Comparison of ENCODE assay signal across 13 cellular contexts in genomic region chr4:38785901-38786402, GRCh38. TPM values are rescaled to one million over a fixed set of nuclear protein-coding genes. Genes with fewer than 3 reads are reported as not detected.
DNase-seq lines count a peak whose midpoint lies in the region; ATAC-seq, FAIRE-seq and TF ChIP-seq lines count a peak whose summit lies in the region.
"Had no signal": no experiment of that assay in that cellular context is flagged by ENCODE, and none has a peak within 500 bp of the region (broad histone marks: within the 10 kb centered on the region; RNA-seq: fewer than 3 reads in every experiment).

No MANE protein-coding gene starts in this region.

- TF ChIP-seq EP300 in K562 (IDR thresholded peaks at IDR 0.05; ENCODE audit: low read length) (no peak), tibial nerve (IDR thresholded peaks at IDR 0.05) (peak in 1 of 2 donors; percentile 47)

- no peak overlapping the region for H3K27ac Mint-ChIP-seq in activated T-helper 1 cell treated with anti-CD3 and anti-CD28 coated beads, Interleukin-12 subunit alpha, Interleukin-12 subunit beta, Interleukin-2, Interleukin-4 antibody, amounts not matched to agents 30 ng/mL and 10 ng/mL and 1 ng/mL, durations not matched to agents 14 hours and 24 hours and 36 hours
- H3K27ac Mint-ChIP-seq: CD4-positive, alpha-beta memory T cell; H9 had no signal

- H3K27ac ChIP-seq in BLaER1 (peak overlapping the region; percentile 56), K562 (ENCODE audit: extremely low read depth, low read depth, low read length) (no peak overlapping the region), tibial nerve (peak overlapping the region in 1 of 4 donors; percentile 39)
- H3K27ac ChIP-seq: prostate gland had no signal

- no peak overlapping the region for H3K4me3 Mint-ChIP-seq in activated T-helper 1 cell treated with anti-CD3 and anti-CD28 coated beads, Interleukin-12 subunit alpha, Interleukin-12 subunit beta, Interleukin-2, Interleukin-4 antibody, amounts not matched to agents 30 ng/mL and 10 ng/mL and 1 ng/mL, durations not matched to agents 14 hours and 24 hours and 36 hours
- H3K4me3 Mint-ChIP-seq: CD4-positive, alpha-beta memory T cell; H9 had no signal

- H3K4me2 ChIP-seq in BLaER1 (peak overlapping the region; percentile 72), K562 (ENCODE audit: insufficient read depth, low read length) (no peak overlapping the region)

- H3K4me1 ChIP-seq in BLaER1: peaks cover 55% of the 10 kb centered on the region
- H3K4me1 ChIP-seq in K562 (replicated peaks in 1 of 2; ENCODE audit: control insufficient read depth in 2 of 2, insufficient read depth in 2 of 2, low read length in 2 of 2): no peaks in the 10 kb centered on the region
- peaks cover 0 to 8% (median 0%) of the 10 kb centered on the region in 4 donors for H3K4me1 ChIP-seq in tibial nerve
- H3K4me1 ChIP-seq: prostate gland had no signal

- ATAC-seq in GM19395 (IDR thresholded peaks at IDR 0.05; ENCODE audit: unreplicated experiment): peak; percentile 52
- ATAC-seq in HG03159 (IDR thresholded peaks at IDR 0.05; ENCODE audit: unreplicated experiment): peak; percentile 52
- ATAC-seq in K562: peak; percentile 61
- no peak for ATAC-seq in GM18861 (IDR thresholded peaks at IDR 0.05; ENCODE audit: unreplicated experiment)
- ATAC-seq in GM21515 (IDR thresholded peaks at IDR 0.05; ENCODE audit: unreplicated experiment): no peak

- CTCF ChIA-PET in K562 (lab: Yijun Ruan, JAX; ENCODE audit: low intra/inter-chr PET ratio): interaction anchor here (0.6 kb wide), 1 partner anchor 76 kb away, joined by 3 read pairs; no protein-coding TSS in a partner anchor

- TF ChIP-seq POLR2A in K562 (conservative IDR thresholded peaks at IDR 0.05) (no peak), tibial nerve (IDR thresholded peaks at IDR 0.05) (no peak)

- H3K36me3 Mint-ChIP-seq in activated T-helper 1 cell treated with anti-CD3 and anti-CD28 coated beads, Interleukin-12 subunit alpha, Interleukin-12 subunit beta, Interleukin-2, Interleukin-4 antibody, amounts not matched to agents 30 ng/mL and 10 ng/mL and 1 ng/mL, durations not matched to agents 14 hours and 24 hours and 36 hours (ENCODE audit: low read depth): peaks cover 11% of the 10 kb centered on the region

- H3K27me3 ChIP-seq in BLaER1 (no peaks in the 10 kb centered on the region), K562 (ENCODE audit: control insufficient read depth in 2 of 2, insufficient read depth in 2 of 2, low read length in 2 of 2) (peaks cover 2 to 9% of the 10 kb centered on the region in 2 experiments; a peak in 4 of 5 replicates), tibial nerve (no peaks in the 10 kb centered on the region)

- POLR2A ChIA-PET in K562 (lab: Yijun Ruan, JAX): interaction anchor here (1.3 kb wide), 1 partner anchor 11 kb away, joined by 4 read pairs; no protein-coding TSS in a partner anchor

- FAIRE-seq in K562 (lab: Jason Lieb, UNC): no peak

- H3K36me3 ChIP-seq in BLaER1 (0 out of 2 replicates have a peak, but pooled peaks cover 3% of the 10 kb centered on the region), K562 (ENCODE audit: control insufficient read depth, insufficient read depth, low read length) (no peaks in the 10 kb centered on the region), tibial nerve (peaks cover 0 to 4% (median 0%) of the 10 kb centered on the region in 3 donors)
- H3K36me3 ChIP-seq: prostate gland had no signal

- H3K9me3 Mint-ChIP-seq in activated T-helper 1 cell treated with anti-CD3 and anti-CD28 coated beads, Interleukin-12 subunit alpha, Interleukin-12 subunit beta, Interleukin-2, Interleukin-4 antibody, amounts not matched to agents 30 ng/mL and 10 ng/mL and 1 ng/mL, durations not matched to agents 14 hours and 24 hours and 36 hours: peaks cover 16% of the 10 kb centered on the region
- H3K9me3 Mint-ChIP-seq: H9 had no signal

- peaks cover 12% of the 10 kb centered on the region for H3K9me3 ChIP-seq in BLaER1
- H3K9me3 ChIP-seq in K562 (replicated peaks; ENCODE audit: control insufficient read depth, insufficient read depth, low read depth, low read length): no peaks in the 10 kb centered on the region
- H3K9me3 ChIP-seq in tibial nerve: peaks cover 0 to 3% (median 0%) of the 10 kb centered on the region in 4 donors
- H3K9me3 ChIP-seq: prostate gland had no signal

- TF ChIP-seq CTCF in K562 (IDR thresholded peaks at IDR 0.05 in 2 of 3, conservative IDR thresholded peaks at IDR 0.05 in 1 of 3; ENCODE audit: insufficient read depth in 2 of 3, low read depth in 1 of 3, low read length in 3 of 3): no peak
- no peak for TF ChIP-seq CTCF in tibial nerve (IDR thresholded peaks at IDR 0.05)

- peaks cover 1% of the 10 kb centered on the region for H3K27me3 Mint-ChIP-seq in activated T-helper 1 cell treated with anti-CD3 and anti-CD28 coated beads, Interleukin-12 subunit alpha, Interleukin-12 subunit beta, Interleukin-2, Interleukin-4 antibody, amounts not matched to agents 30 ng/mL and 10 ng/mL and 1 ng/mL, durations not matched to agents 14 hours and 24 hours and 36 hours (ENCODE audit: insufficient read depth)

- H4K20me1 ChIP-seq in BLaER1: no peaks in the 10 kb centered on the region
- H4K20me1 ChIP-seq in K562 (replicated peaks; ENCODE audit: control insufficient read depth, insufficient read depth, low read length): no peaks in the 10 kb centered on the region

- DNase-seq in K562 (ENCODE audit: extremely low read depth in 1 of 4, low spot score in 3 of 4): no peak
- DNase-seq in tibial nerve (ENCODE audit: low spot score in 2 of 2): no peak
- no peak for DNase-seq in activated T-helper 1 cell treated with anti-CD3 and anti-CD28 coated beads, Interleukin-12 subunit alpha, Interleukin-12 subunit beta, Interleukin-2, Interleukin-4 antibody, amounts not matched to agents 30 ng/mL and 10 ng/mL and 1 ng/mL, durations not matched to agents 14 hours and 24 hours and 36 hours (ENCODE audit: low spot score)
- DNase-seq: CD4-positive, alpha-beta memory T cell; H9 had no signal

- no peaks in the 10 kb centered on the region for H3K79me2 ChIP-seq in K562 (ENCODE audit: control insufficient read depth, insufficient read depth, low read length)

- peaks cover 15% of the 10 kb centered on the region for H3K4me1 Mint-ChIP-seq in activated T-helper 1 cell treated with anti-CD3 and anti-CD28 coated beads, Interleukin-12 subunit alpha, Interleukin-12 subunit beta, Interleukin-2, Interleukin-4 antibody, amounts not matched to agents 30 ng/mL and 10 ng/mL and 1 ng/mL, durations not matched to agents 14 hours and 24 hours and 36 hours (ENCODE audit: low read depth)
- H3K4me1 Mint-ChIP-seq: H9 had no signal

- 17% methylated on average over 8 of the region's 8 CpGs for WGBS in K562 (ENCODE audit: insufficient coverage, low coverage, missing lambda C conversion rate)
- WGBS in tibial nerve, 2 donors: 77 to 87% methylated on average over 8 of the region's 8 CpGs

- 0 out of 2 replicates have a peak overlapping the region, but pooled peaks have one; percentile 9 for H2AFZ ChIP-seq in K562 (ENCODE audit: low read depth, low read length)

- intact Hi-C loops in K562 (cut with micrococcal nuclease): no loop called here
- intact Hi-C loops in activated T-helper 1 cell treated with anti-CD3 and anti-CD28 coated beads, Interleukin-12 subunit alpha, Interleukin-12 subunit beta, Interleukin-2, Interleukin-4 antibody, amounts not matched to agents 30 ng/mL and 10 ng/mL and 1 ng/mL, durations not matched to agents 14 hours and 24 hours and 36 hours (cut with micrococcal nuclease): no loop called here

- no peak for TF ChIP-seq RAD21 in K562 (CRISPR knock-in tag; conservative IDR thresholded peaks at IDR 0.05 in 1 of 2, IDR thresholded peaks at IDR 0.05 in 1 of 2)

- no peak overlapping the region for H3K4me3 ChIP-seq in BLaER1
- no peak overlapping the region for H3K4me3 ChIP-seq in K562
- no peak overlapping the region for H3K4me3 ChIP-seq in tibial nerve
- H3K4me3 ChIP-seq: prostate gland had no signal

- in situ Hi-C loops in K562 (cut with MboI): no loop called here

- no TSS peak for BruUV-seq in K562 (replicated peaks; lab: Mats Ljungman, UMichigan)

- H3K9ac ChIP-seq in BLaER1: no peak overlapping the region; the same call in 1 of the 2 replicates
- no peak overlapping the region for H3K9ac ChIP-seq in K562 (ENCODE audit: insufficient read depth in 1 of 2, low read depth in 2 of 2, low read length in 2 of 2)

- H3K9me1 ChIP-seq in K562 (ENCODE audit: control insufficient read depth, insufficient read depth, low read length): no peaks in the 10 kb centered on the region

RNA-seq across cellular contexts. Expression of gene TLR10, which starts 3.2 kb away (rescaled TPM):
- total RNA-seq in K562 (2011; cell fraction: chromatin; rRNA removed; ENCODE audit: low replicate concordance): not detected in 2 replicates
- total RNA-seq in K562 (2011; cell fraction: nucleolus; rRNA removed): not detected in 2 replicates
- not detected in 2 replicates for total RNA-seq in K562 (2011; cell fraction: nucleoplasm; rRNA removed)
- total RNA-seq in K562 (2014; rRNA removed) (0.05 TPM in 1 of 2 replicates, not detected in the other), K562 (2014; rRNA removed; fragmentation: Illumina TruSeq; extraction: Trizol) (not detected in 2 replicates), K562 (2015; rRNA removed; fragmentation: Illumina TruSeq; extraction: Trizol) (not detected in 2 replicates), K562 (2021) (not detected in 2 replicates), tibial nerve (under 1 TPM in 2 of 4 donors, not detected in 2; under 0.01 to 0.22 TPM)
- polyA plus RNA-seq in K562 (2011; rRNA removed) (not detected in 2 replicates), K562 (2014; fragmentation: Illumina TruSeq; extraction: Trizol) (not detected in 2 replicates), K562 (2014; fragmentation: Nextera tagmentation; extraction: Ambion mirVana) (not detected), K562 (2014; rRNA removed) (0.03 TPM in 1 of 2 replicates, not detected in the other)
- polyA plus RNA-seq in K562 (2011; cell fraction: cytosol; rRNA removed): not detected in 2 replicates
- polyA plus RNA-seq in K562 (2011; cell fraction: nucleus; rRNA removed): not detected in 2 replicates
- 0.17 TPM in 1 of 2 replicates, not detected in the other for polyA plus RNA-seq in K562 (2012)
- not detected in 2 replicates for polyA minus RNA-seq in K562 (2011; rRNA and poly(A)+ RNA removed)
- polyA minus RNA-seq in K562 (2011; cell fraction: cytosol; rRNA and poly(A)+ RNA removed): not detected in 2 replicates
- not detected in 2 replicates for polyA minus RNA-seq in K562 (2011; cell fraction: nucleus; rRNA and poly(A)+ RNA removed)
- not detected in 2 replicates for total RNA-seq in activated T-helper 1 cell treated with anti-CD3 and anti-CD28 coated beads, Interleukin-12 subunit alpha, Interleukin-12 subunit beta, Interleukin-2, Interleukin-4 antibody, amounts not matched to agents 30 ng/mL and 10 ng/mL and 1 ng/mL, durations not matched to agents 14 hours and 24 hours and 36 hours
- total RNA-seq: glomerular endothelial cell, H9 had no signal
- polyA plus RNA-seq: aorta had no signal

RNA-seq across cellular contexts. Expression of gene TLR1, which starts 18.6 kb away (rescaled TPM):
- total RNA-seq in K562 (2011; cell fraction: chromatin; rRNA removed; ENCODE audit: low replicate concordance): 0.49 and 0.74 TPM in 2 replicates
- 0.33 and 0.53 TPM in 2 replicates for total RNA-seq in K562 (2011; cell fraction: nucleolus; rRNA removed)
- total RNA-seq in K562 (2011; cell fraction: nucleoplasm; rRNA removed): 0.69 and 0.73 TPM in 2 replicates
- total RNA-seq in K562 (2014; rRNA removed) (0.14 and 0.57 TPM in 2 replicates), K562 (2014; rRNA removed; fragmentation: Illumina TruSeq; extraction: Trizol) (0.33 and 0.38 TPM in 2 replicates), K562 (2015; rRNA removed; fragmentation: Illumina TruSeq; extraction: Trizol) (0.41 and 0.47 TPM in 2 replicates), K562 (2021) (0.25 and 0.29 TPM in 2 replicates), tibial nerve (10 to 100 TPM; 15.7 to 29.7 (median 22.8) TPM)
- polyA plus RNA-seq in K562 (2011; rRNA removed) (0.14 and 0.22 TPM in 2 replicates), K562 (2014; fragmentation: Illumina TruSeq; extraction: Trizol) (0.24 and 0.33 TPM in 2 replicates), K562 (2014; fragmentation: Nextera tagmentation; extraction: Ambion mirVana) (under 1 TPM; 0.22 to 0.49 TPM), K562 (2014; rRNA removed) (0.03 and 0.11 TPM in 2 replicates)
- 0.03 and 0.07 TPM in 2 replicates for polyA plus RNA-seq in K562 (2011; cell fraction: cytosol; rRNA removed)
- polyA plus RNA-seq in K562 (2011; cell fraction: nucleus; rRNA removed): 0.29 and 0.57 TPM in 2 replicates
- polyA plus RNA-seq in K562 (2012): 0.25 and 0.91 TPM in 2 replicates
- polyA minus RNA-seq in K562 (2011; rRNA and poly(A)+ RNA removed): 0.39 and 0.46 TPM in 2 replicates
- not detected in 2 replicates for polyA minus RNA-seq in K562 (2011; cell fraction: cytosol; rRNA and poly(A)+ RNA removed)
- polyA minus RNA-seq in K562 (2011; cell fraction: nucleus; rRNA and poly(A)+ RNA removed): 0.40 TPM in 1 of 2 replicates, not detected in the other
- total RNA-seq in activated T-helper 1 cell treated with anti-CD3 and anti-CD28 coated beads, Interleukin-12 subunit alpha, Interleukin-12 subunit beta, Interleukin-2, Interleukin-4 antibody, amounts not matched to agents 30 ng/mL and 10 ng/mL and 1 ng/mL, durations not matched to agents 14 hours and 24 hours and 36 hours: 1.9 and 2.7 TPM in 2 replicates
- total RNA-seq: H9 had no signal

Comparison
In these comparisons a context has a peak if more than half of its experiments do, and no peak if none do; other contexts are left out.
1. ATAC-seq: peak in GM19395 (single experiment), HG03159 (single experiment) and K562 (single experiment); none in GM18861 (single experiment) and GM21515 (single experiment).